In genomic region chr18:57542126-57542525, GRCh38 we compare ENCODE assay signal across 17 cellular contexts. TPM values are rescaled to one million over a fixed set of nuclear protein-coding genes. Genes with fewer than 3 reads are reported as not detected.
A peak's percentile ranks its signal among the peaks of the same experiment; 100 is the strongest.
DNase-seq lines count a peak whose midpoint lies in the region; ATAC-seq and FAIRE-seq lines count a peak whose summit lies in the region.
"Had no signal": no experiment of that assay in that cellular context is flagged by ENCODE, and none has a peak within 500 bp of the region (broad histone marks: within the 10 kb centered on the region; RNA-seq: fewer than 3 reads in every experiment).

No MANE protein-coding gene starts in this region.

- no peak overlapping the region for H3K4me3 Mint-ChIP-seq in naive thymus-derived CD8-positive, alpha-beta T cell
- H3K4me3 Mint-ChIP-seq: CD8-positive, alpha-beta T cell had no signal

- POLR2A ChIA-PET in naive thymus-derived CD8-positive, alpha-beta T cell (lab: Charles Lee) = no interaction called here

- H3K9me3 Mint-ChIP-seq in naive thymus-derived CD8-positive, alpha-beta T cell = no peaks in the 10 kb centered on the region
- H3K9me3 Mint-ChIP-seq: CD8-positive, alpha-beta T cell had no signal

- no peak for ATAC-seq in naive thymus-derived CD8-positive, alpha-beta T cell
- ATAC-seq: CD8-positive, alpha-beta T cell had no signal

- peak; percentile 81 for DNase-seq in ELR (ENCODE audit: low read depth)
- peak; percentile 17 for DNase-seq in RCC 7860 (ENCODE audit: low spot score)
- peak; percentile 56 for DNase-seq in fibroblast of gingiva (ENCODE audit: low read depth)
- peak; percentile 66 for DNase-seq in renal cortical epithelial cell (ENCODE audit: low read depth)
- DNase-seq in naive thymus-derived CD8-positive, alpha-beta T cell = no peak
- DNase-seq in GM19238 (ENCODE audit: insufficient read length, low spot score) = no peak
- DNase-seq in NCI-H2107 treated with DMSO at 0.1 percent for 48 hours (lab: John Stamatoyannopoulos, UW; ENCODE audit: unreplicated experiment) = no peak
- DNase-seq: activated naive CD4-positive, alpha-beta T cell treated with Interleukin-2 at 50 U/mL for 16 hours; CD8-positive, alpha-beta T cell; effector memory CD4-positive, alpha-beta T cell; islet precursor cell; NCI-H2029 treated with DMSO at 0.1 percent for 48 hours; NCI-H774; stimulated activated naive CD4-positive, alpha-beta T cell had no signal

- peaks cover 0 to 4% (median 0%) of the 10 kb centered on the region in 5 donors for H3K27me3 Mint-ChIP-seq in naive thymus-derived CD8-positive, alpha-beta T cell

- no peak for FAIRE-seq in RCC 7860 (lab: Jason Lieb, UNC)
- FAIRE-seq: G401.6, HTR-8/SVneo, urothelium cell line had no signal

- no peak overlapping the region for H3K27ac Mint-ChIP-seq in naive thymus-derived CD8-positive, alpha-beta T cell
- H3K27ac Mint-ChIP-seq: CD8-positive, alpha-beta T cell had no signal

- H3K36me3 Mint-ChIP-seq in naive thymus-derived CD8-positive, alpha-beta T cell = peaks cover 0 to 4% (median 0%) of the 10 kb centered on the region in 3 donors

- peaks cover 7 to 14% (median 13%) of the 10 kb centered on the region in 4 donors for H3K4me1 Mint-ChIP-seq in naive thymus-derived CD8-positive, alpha-beta T cell

RNA-seq across cellular contexts. Expression of gene FECH, which starts 44.4 kb away (rescaled TPM):
- total RNA-seq in renal cortical epithelial cell = 39.3 and 40.5 TPM in 2 replicates
- 10 to 100 TPM; 16.8 to 18.0 TPM for total RNA-seq in naive thymus-derived CD8-positive, alpha-beta T cell
- 10 to 100 TPM; 16.5 to 24.5 (median 22.9) TPM for polyA plus RNA-seq in naive thymus-derived CD8-positive, alpha-beta T cell

Comparison
In these comparisons a context has a peak if more than half of its experiments do, and no peak if none do; other contexts are left out.
1. DNase-seq: peak in ELR (single experiment), RCC 7860 (single experiment), fibroblast of gingiva (single experiment) and renal cortical epithelial cell (single experiment); none in naive thymus-derived CD8-positive, alpha-beta T cell (0 of 10), GM19238 (single experiment) and NCI-H2107 treated with DMSO at 0.1 percent for 48 hours (single experiment).